17 cellular contexts compared by ENCODE assay signal in genomic region chr7:87225696-87226095, GRCh38. TPM values are rescaled to one million over a fixed set of nuclear protein-coding genes. Genes with fewer than 3 reads are reported as not detected.
DNase-seq lines count a peak whose midpoint lies in the region; ATAC-seq and TF ChIP-seq lines count a peak whose summit lies in the region.
"Had no signal": no experiment of that assay in that cellular context is flagged by ENCODE, and none has a peak within 500 bp of the region (broad histone marks: within the 10 kb centered on the region; RNA-seq: fewer than 3 reads in every experiment).

No MANE protein-coding gene starts in this region.

- no peaks in the 10 kb centered on the region for H3K36me3 Mint-ChIP-seq in WTC11
- no peaks in the 10 kb centered on the region for H3K36me3 Mint-ChIP-seq in activated T-cell treated with anti-CD3 and anti-CD28 coated beads, Interleukin-2, amount 50 U/mL, for 72 hours (ENCODE audit: insufficient read depth in 2 of 2)
- H3K36me3 Mint-ChIP-seq: activated CD8-positive, alpha-beta memory T cell treated with anti-CD3 and anti-CD28 coated beads, Interleukin-2, amount 10 ng/mL, durations not matched to agents 7 days and 5 days; type B pancreatic cell had no signal

- H3K27ac Mint-ChIP-seq in WTC11, result no peak overlapping the region
- no peak overlapping the region for H3K27ac Mint-ChIP-seq in activated T-cell treated with anti-CD3 and anti-CD28 coated beads, Interleukin-2, amount 50 U/mL, for 72 hours
- H3K27ac Mint-ChIP-seq: activated CD8-positive, alpha-beta memory T cell treated with anti-CD3 and anti-CD28 coated beads, Interleukin-2, amount 10 ng/mL, durations not matched to agents 7 days and 5 days; type B pancreatic cell had no signal

- H3K27me3 Mint-ChIP-seq in WTC11 (ENCODE audit: low read depth), result peaks cover 17% of the 10 kb centered on the region
- H3K27me3 Mint-ChIP-seq in activated T-cell treated with anti-CD3 and anti-CD28 coated beads, Interleukin-2, amount 50 U/mL, for 72 hours (ENCODE audit: low read depth), result peaks cover 18% of the 10 kb centered on the region

- POLR2A ChIA-PET in WTC11 (lab: Charles Lee), result no interaction called here

- H3K4me3 Mint-ChIP-seq in WTC11, result no peak overlapping the region
- peak overlapping the region in 1 of 2 donors; percentile 9 for H3K4me3 Mint-ChIP-seq in activated T-cell treated with anti-CD3 and anti-CD28 coated beads, Interleukin-2, amount 50 U/mL, for 72 hours
- H3K4me3 Mint-ChIP-seq: activated CD8-positive, alpha-beta memory T cell treated with anti-CD3 and anti-CD28 coated beads, Interleukin-2, amount 10 ng/mL, durations not matched to agents 7 days and 5 days; type B pancreatic cell had no signal

- peak; percentile 29 for DNase-seq in A172 (ENCODE audit: low spot score)
- DNase-seq in HPDE6-E6E7 (ENCODE audit: extremely low spot score), result peak; percentile 27
- no peak for DNase-seq in WTC11 (ENCODE audit: low spot score)
- peak; percentile 16 for DNase-seq in fibroblast of pulmonary artery (ENCODE audit: low read depth)
- DNase-seq in RPMI8226, result no peak
- DNase-seq in NCI-H1092 treated with DMSO at 0.1 percent for 48 hours (lab: John Stamatoyannopoulos, UW), result no peak
- DNase-seq in GM19238 (ENCODE audit: insufficient read length, low spot score), result no peak
- no peak for DNase-seq in activated T-cell treated with anti-CD3 and anti-CD28 coated beads, Interleukin-2, amount 50 U/mL, for 72 hours
- DNase-seq: activated CD8-positive, alpha-beta memory T cell treated with anti-CD3 and anti-CD28 coated beads, Interleukin-2, amount 10 ng/mL, durations not matched to agents 7 days and 5 days; activated effector memory CD4-positive, alpha-beta T cell treated with anti-CD3 and anti-CD28 coated beads, Interleukin-2, amount 50 U/mL, for 16 hours; GF-D8; NCI-H1930; NCI-H526; stimulated activated naive CD4-positive, alpha-beta T cell treated with Interleukin-2 at 50 U/mL for 16 hours had no signal

- peaks cover 5% of the 10 kb centered on the region for H3K4me1 Mint-ChIP-seq in WTC11
- H3K4me1 Mint-ChIP-seq in activated T-cell treated with anti-CD3 and anti-CD28 coated beads, Interleukin-2, amount 50 U/mL, for 72 hours (ENCODE audit: low read depth), result peaks cover 21% of the 10 kb centered on the region

- no peak overlapping the region for H3K4me3 ChIP-seq in fibroblast of pulmonary artery (replicated peaks; ENCODE audit: low read depth, low read length)
- H3K4me3 ChIP-seq: ascending aorta, PC-9 had no signal

- TF ChIP-seq CTCF in WTC11 (IDR thresholded peaks at IDR 0.05), result no peak
- no peak for TF ChIP-seq CTCF in fibroblast of pulmonary artery (IDR thresholded peaks at IDR 0.05; ENCODE audit: low read length, missing control alignments)

- peak; percentile 80 for ATAC-seq in WTC11
- ATAC-seq in activated T-cell treated with anti-CD3 and anti-CD28 coated beads, Interleukin-2, amount 50 U/mL, for 72 hours (replicated peaks in 1 of 2), result no peak

- no peaks in the 10 kb centered on the region for H3K9me3 Mint-ChIP-seq in WTC11
- no peaks in the 10 kb centered on the region for H3K9me3 Mint-ChIP-seq in activated T-cell treated with anti-CD3 and anti-CD28 coated beads, Interleukin-2, amount 50 U/mL, for 72 hours
- H3K9me3 Mint-ChIP-seq: type B pancreatic cell had no signal

- CTCF ChIA-PET in WTC11 (lab: Charles Lee), result no interaction called here

TF ChIP-seq in WTC11, 78 proteins besides CTCF, POLR2A, EP300 and RAD21:
- TF ChIP-seq SOX15 (CRISPR knock-in tag; IDR thresholded peaks at IDR 0.05) (no peak), SMAD4 (CRISPR knock-in tag; IDR thresholded peaks at IDR 0.05) (no peak), ARID4B (CRISPR knock-in tag; IDR thresholded peaks at IDR 0.05; ENCODE audit: borderline replicate concordance) (no peak), ZNF423 (CRISPR knock-in tag; IDR thresholded peaks at IDR 0.05) (no peak), NR2C2 (CRISPR knock-in tag; IDR thresholded peaks at IDR 0.05) (no peak), CREB1 (CRISPR knock-in tag; IDR thresholded peaks at IDR 0.05) (no peak), SMAD3 (CRISPR knock-in tag; IDR thresholded peaks at IDR 0.05; ENCODE audit: borderline replicate concordance) (no peak)
- TF ChIP-seq, protein P1, sequence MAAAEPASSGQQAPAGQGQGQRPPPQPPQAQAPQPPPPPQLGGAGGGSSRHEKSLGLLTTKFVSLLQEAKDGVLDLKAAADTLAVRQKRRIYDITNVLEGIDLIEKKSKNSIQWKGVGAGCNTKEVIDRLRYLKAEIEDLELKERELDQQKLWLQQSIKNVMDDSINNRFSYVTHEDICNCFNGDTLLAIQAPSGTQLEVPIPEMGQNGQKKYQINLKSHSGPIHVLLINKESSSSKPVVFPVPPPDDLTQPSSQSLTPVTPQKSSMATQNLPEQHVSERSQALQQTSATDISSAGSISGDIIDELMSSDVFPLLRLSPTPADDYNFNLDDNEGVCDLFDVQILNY (CRISPR knock-in tag; IDR thresholded peaks at IDR 0.05), result no peak
TF ChIP-seq in WTC11: peak in this region for 0.

RNA-seq across cellular contexts. Expression of gene TMEM243, which starts 6.2 kb away (rescaled TPM):
- 22.8 and 26.0 TPM in 2 replicates for total RNA-seq in A172 (2014; rRNA removed; shearing (Covaris generic))
- total RNA-seq in WTC11 (2021), result 24.2 to 29.0 TPM (median 25.9 TPM) in 3 replicates
- total RNA-seq in activated T-cell treated with anti-CD3 and anti-CD28 coated beads, Interleukin-2, amount 50 U/mL, for 72 hours, result 10 to 100 TPM; 58.6 to 65.6 TPM

Comparison
In these comparisons a context has a peak if more than half of its experiments do, and no peak if none do; other contexts are left out.
1. DNase-seq: peak in A172 (single experiment), HPDE6-E6E7 (single experiment) and fibroblast of pulmonary artery (single experiment); none in WTC11 (single experiment), RPMI8226 (single experiment), NCI-H1092 treated with DMSO at 0.1 percent for 48 hours (single experiment), GM19238 (single experiment) and activated T-cell treated with anti-CD3 and anti-CD28 coated beads, Interleukin-2, amount 50 U/mL, for 72 hours (0 of 2).